1 cellular context compared by ENCODE assay signal in genomic region chr13:109576331-109576813, GRCh38.
TF ChIP-seq lines count a peak whose summit lies in the region.

No MANE protein-coding gene starts in this region.

TF ChIP-seq in GM23338, 12 proteins besides CTCF, POLR2A, EP300 and RAD21 (continued from another document):
- TF ChIP-seq ZNF462 (CRISPR knock-in tag; IDR thresholded peaks at IDR 0.05), result no peak
- TF ChIP-seq STAT1 (IDR thresholded peaks at IDR 0.05; ENCODE audit: unreplicated experiment), result no peak
TF ChIP-seq in GM23338: peak in this region for 0.
